Comparison of ENCODE assay signal across 8 cellular contexts in genomic region chr11:82718307-82718706, GRCh38. TPM values are rescaled to one million over a fixed set of nuclear protein-coding genes. Genes with fewer than 3 reads are reported as not detected.
DNase-seq lines count a peak whose midpoint lies in the region; ATAC-seq, FAIRE-seq and TF ChIP-seq lines count a peak whose summit lies in the region.

No MANE protein-coding gene starts in this region.

- peak; percentile 65 for TF ChIP-seq CTCF in kidney (IDR thresholded peaks at IDR 0.05; ENCODE audit: borderline replicate concordance, extremely low read depth, insufficient read depth)
- peak; percentile 33 to 53 for TF ChIP-seq CTCF in suprapubic skin (IDR thresholded peaks at IDR 0.05)

- intact Hi-C loops in kidney (cut with DNase I), result no loop called here

- H3K9ac ChIP-seq in kidney (ENCODE audit: low read length in 2 of 2), result no peak overlapping the region

- H3K4me3 ChIP-seq in kidney (ENCODE audit: low read length in 2 of 2) (no peak overlapping the region), suprapubic skin (no peak overlapping the region)

- in situ Hi-C loops in T47D (cut with HindIII; ENCODE audit: low pct_unique_long_range_greater_than_20kb, low sequenced_read_pairs), result no loop called here

- no peak for TF ChIP-seq EP300 in suprapubic skin (IDR thresholded peaks at IDR 0.05)

- no peak overlapping the region for H3K27ac ChIP-seq in kidney (ENCODE audit: low read depth in 2 of 2, low read length in 2 of 2)
- no peak overlapping the region for H3K27ac ChIP-seq in suprapubic skin

- no peak for TF ChIP-seq POLR2A in suprapubic skin (IDR thresholded peaks at IDR 0.05)

- DNase-seq in 8988T, result peak; percentile 40
- DNase-seq in GDM1 (lab: John Stamatoyannopoulos, UW), result peak; percentile 7
- peak; percentile 66 for DNase-seq in NCI-H82 (lab: John Stamatoyannopoulos, UW)
- peak; percentile 67 to 79 for DNase-seq in T47D (ENCODE audit: low read depth in 1 of 2, low spot score in 1 of 2)
- no peak for DNase-seq in kidney
- DNase-seq in suprapubic skin (ENCODE audit: low spot score in 2 of 2), result no peak
- no peak for DNase-seq in GOT3 (lab: John Stamatoyannopoulos, UW)

- H3K27me3 ChIP-seq in suprapubic skin, result peaks cover 1% of the 10 kb centered on the region

- H3K36me3 ChIP-seq in kidney (ENCODE audit: control insufficient read depth in 1 of 2, insufficient read depth in 2 of 2, low read length in 2 of 2) (no peaks in the 10 kb centered on the region), suprapubic skin (no peaks in the 10 kb centered on the region)

- 23% methylated on average over 5 of the region's 5 CpGs for WGBS in suprapubic skin

- H3K9me3 ChIP-seq in kidney (ENCODE audit: control insufficient read depth in 1 of 2, low read length in 2 of 2) (no peaks in the 10 kb centered on the region), suprapubic skin (no peaks in the 10 kb centered on the region)

- ATAC-seq in HG03066 (IDR thresholded peaks at IDR 0.05; ENCODE audit: low read depth, unreplicated experiment), result peak; percentile 60

- FAIRE-seq in kidney (lab: Jason Lieb, UNC), result peak; percentile 73

- H3K4me1 ChIP-seq in kidney (ENCODE audit: control insufficient read depth in 1 of 2, insufficient read depth in 1 of 2, low read depth in 1 of 2, low read length in 2 of 2) (no peaks in the 10 kb centered on the region), suprapubic skin (peaks cover 5% of the 10 kb centered on the region)

RNA-seq across cellular contexts. Expression of gene FAM181B, which starts 15.4 kb away (rescaled TPM):
- total RNA-seq in kidney (1.3 TPM), suprapubic skin (under 1 TPM; 0.18 to 0.42 (median 0.31) TPM)
- polyA plus RNA-seq in kidney (ENCODE audit: insufficient read depth, low read depth, low replicate concordance), result 0.97 TPM

Comparison
In these comparisons a context has a peak if more than half of its experiments do, and no peak if none do; other contexts are left out.
1. DNase-seq: peak in 8988T (single experiment), GDM1 (single experiment), NCI-H82 (single experiment) and T47D (2 of 2); none in kidney (single experiment), suprapubic skin (0 of 2) and GOT3 (single experiment).